ENCODE assay signal across 12 cellular contexts in genomic region chr11:318407-318774, GRCh38. TPM values are rescaled to one million over a fixed set of nuclear protein-coding genes. Genes with fewer than 3 reads are reported as not detected.
A peak's percentile ranks its signal among the peaks of the same experiment; 100 is the strongest.
DNase-seq lines count a peak whose midpoint lies in the region; ATAC-seq and TF ChIP-seq lines count a peak whose summit lies in the region.
"Not testable (repeated sequence)": the region's sequence is repeated elsewhere in the genome, so short reads cannot be mapped to it uniquely, and the experiment has no call there.
"Had no signal": no experiment of that assay in that cellular context is flagged by ENCODE, and none has a peak within 500 bp of the region (broad histone marks: within the 10 kb centered on the region; RNA-seq: fewer than 3 reads in every experiment).

No MANE protein-coding gene starts in this region.

- not testable (repeated sequence) for H3K36me3 ChIP-seq in GM23338 (ENCODE audit: insufficient read depth); Panc1 (ENCODE audit: control insufficient read depth, insufficient read depth, low read length); breast epithelium; sigmoid colon; aorta (ENCODE audit: control insufficient read depth in 1 of 2, insufficient read depth in 2 of 2, low read length in 1 of 2)

- H3K9me3 ChIP-seq in Panc1 (ENCODE audit: control insufficient read depth, insufficient read depth, low read depth, low read length); breast epithelium; sigmoid colon; aorta (ENCODE audit: control insufficient read depth, low read length): not testable (repeated sequence)

- TF ChIP-seq CTCF in GM23338 (conservative IDR thresholded peaks at IDR 0.05; ENCODE audit: low read depth in 2 of 2); Panc1 (IDR thresholded peaks at IDR 0.05); breast epithelium (IDR thresholded peaks at IDR 0.05); sigmoid colon (IDR thresholded peaks at IDR 0.05): not testable (repeated sequence)

- H4K20me1 ChIP-seq in GM23338 (replicated peaks; ENCODE audit: insufficient read depth), result peaks cover 10% of the 10 kb centered on the region

- H3K27me3 ChIP-seq in GM23338 (ENCODE audit: insufficient read depth); Panc1 (ENCODE audit: control insufficient read depth, insufficient read depth, low read length); breast epithelium; aorta (ENCODE audit: control insufficient read depth in 1 of 2, insufficient read depth in 2 of 2, low read length in 1 of 2): not testable (repeated sequence)
- H3K27me3 ChIP-seq in sigmoid colon, result peaks cover 5 to 19% (median 11%) of the 10 kb centered on the region in 3 donors

- not testable (repeated sequence) for H3K27ac Mint-ChIP-seq in GM23338

- H3K4me3 ChIP-seq in GM23338 (peak overlapping the region; percentile 70; the same call in 1 of the 2 replicates), Panc1 (ENCODE audit: low read depth in 2 of 2, low read length in 2 of 2) (peak overlapping the region; percentile 23 to 69; a peak in 3 of 4 replicates), breast epithelium (peak overlapping the region; percentile 25 to 88 (median 39)), sigmoid colon (peak overlapping the region in 3 of 4 donors; percentile 74 to 96 (median 91))
- H3K4me3 ChIP-seq in aorta (ENCODE audit: low read length in 2 of 2), result not testable (repeated sequence)

- in situ Hi-C loops in Panc1 (cut with HindIII; ENCODE audit: low pct_unique_long_range_greater_than_20kb, low sequenced_read_pairs), result not testable (repeated sequence)

- CTCF ChIA-PET in Panc1 (lab: Charles Lee), result not testable (repeated sequence)

- not testable (repeated sequence) for H3K9me3 Mint-ChIP-seq in GM23338

- H3K9me2 ChIP-seq in GM23338 (ENCODE audit: insufficient read depth), result not testable (repeated sequence)

- DNase-seq in GM23338 (ENCODE audit: low spot score); Panc1 (ENCODE audit: low read depth, low spot score); breast epithelium (ENCODE audit: low spot score in 2 of 2); left colon; sigmoid colon; aorta: not testable (repeated sequence)

- not testable (repeated sequence) for H3K27ac ChIP-seq in GM23338 (ENCODE audit: low read depth); Panc1 (ENCODE audit: low read length); aorta (ENCODE audit: low read depth in 1 of 2, low read length in 2 of 2)
- H3K27ac ChIP-seq in breast epithelium (peak overlapping the region in 1 of 2 donors; percentile 93), sigmoid colon (peak overlapping the region in 3 of 4 donors; percentile 65 to 99 (median 98))

- POLR2A ChIA-PET in Panc1 (lab: Charles Lee), result not testable (repeated sequence)

- TF ChIP-seq POLR2A in breast epithelium (IDR thresholded peaks at IDR 0.05); sigmoid colon (IDR thresholded peaks at IDR 0.05): not testable (repeated sequence)

- H3K4me1 Mint-ChIP-seq in GM23338, result peaks cover 46% of the 10 kb centered on the region

- H2AFZ ChIP-seq in GM23338, result not testable (repeated sequence)

- not testable (repeated sequence) for BruUV-seq in Panc1 (replicated peaks; lab: Mats Ljungman, UMichigan)

- no CpG with 5 or more reads among the region's 48 CpGs for WGBS in sigmoid colon, 2 donors
- no CpG with 5 or more reads among the region's 48 CpGs for WGBS in aorta, 2 donors

- H3K4me2 ChIP-seq in GM23338, result peak overlapping the region; percentile 84; the same call in 1 of the 2 replicates

- H3K4me3 Mint-ChIP-seq in GM23338, result not testable (repeated sequence)

- peaks cover 23% of the 10 kb centered on the region for H3K79me2 ChIP-seq in GM23338 (replicated peaks; ENCODE audit: insufficient read depth)

- not testable (repeated sequence) for H3K36me3 Mint-ChIP-seq in GM23338 (ENCODE audit: low read depth)

- H3F3A ChIP-seq in GM23338 (replicated peaks; ENCODE audit: low read depth), result peaks cover 20% of the 10 kb centered on the region; the same call in 1 of the 2 replicates

- H3K27me3 Mint-ChIP-seq in GM23338 (ENCODE audit: insufficient read depth, low read depth, poor library complexity), result peaks cover 14% of the 10 kb centered on the region

- peak; percentile 31 for ATAC-seq in GM18520 (IDR thresholded peaks at IDR 0.05; ENCODE audit: unreplicated experiment)
- peak; percentile 22 for ATAC-seq in GM23338
- ATAC-seq in HG03108 (IDR thresholded peaks at IDR 0.05; ENCODE audit: unreplicated experiment), result peak; percentile 36
- peak; percentile 39 for ATAC-seq in Panc1
- peak; percentile 32 for ATAC-seq in left colon
- ATAC-seq in aorta (ENCODE audit: low FRiP score), result peak; percentile 87

- intact Hi-C loops in Panc1 (cut with micrococcal nuclease; ENCODE audit: unreplicated experiment); breast epithelium (cut with DNase I; ENCODE audit: low total_unique reads); left colon (cut with DNase I, micrococcal nuclease); sigmoid colon (cut with DNase I); aorta (cut with DNase I): not testable (repeated sequence)

- TF ChIP-seq EP300 in sigmoid colon (IDR thresholded peaks at IDR 0.05), result not testable (repeated sequence)

- H3K4me1 ChIP-seq in GM23338 (ENCODE audit: insufficient read depth), result peaks cover 29% of the 10 kb centered on the region
- H3K4me1 ChIP-seq in Panc1 (ENCODE audit: control insufficient read depth, insufficient read depth, low read length), result peaks cover 33% of the 10 kb centered on the region
- peaks cover 0 to 16% of the 10 kb centered on the region in 2 donors for H3K4me1 ChIP-seq in breast epithelium
- H3K4me1 ChIP-seq in sigmoid colon, result peaks cover 0 to 29% (median 14%) of the 10 kb centered on the region in 4 donors
- not testable (repeated sequence) for H3K4me1 ChIP-seq in aorta (ENCODE audit: control insufficient read depth in 1 of 2, insufficient read depth in 2 of 2, low read length in 2 of 2)

RNA-seq across cellular contexts. Expression of gene IFITM3, which starts 2.3 kb away (rescaled TPM):
- total RNA-seq in GM23338 (2014; rRNA removed; shearing (Covaris generic)), result 72.4 and 82.3 TPM in 2 replicates
- 829 and 840 TPM in 2 replicates for polyA plus RNA-seq in GM23338 (2016; fragmentation: Nextera tagmentation; extraction: Ambion mirVana)
- total RNA-seq in Panc1 (2021; ENCODE audit: unreplicated experiment), result 614 TPM
- polyA plus RNA-seq in Panc1 (2012; ENCODE audit: insufficient read length), result 1,322 TPM
- total RNA-seq in breast epithelium, result 100 to 1,000 TPM; 158 to 361 (median 195) TPM
- total RNA-seq in left colon, result 100 to 1,000 TPM; 118 to 136 TPM
- total RNA-seq in sigmoid colon, result 100 to 1,000 TPM; 278 to 463 (median 291) TPM
- polyA plus RNA-seq in sigmoid colon, result 1,000 to 10,000 TPM in 1 of 3 donors, 100 to 1,000 TPM in 2; 116 to 1,104 (median 383) TPM
- 1,000 to 10,000 TPM; 1,112 to 1,381 TPM for total RNA-seq in aorta
- 1,000 to 10,000 TPM in 1 of 2 donors, 100 to 1,000 TPM in 1; 856 to 2,374 TPM for polyA plus RNA-seq in aorta

RNA-seq across cellular contexts. Expression of gene IFITM1, which starts 4.6 kb away (rescaled TPM):
- total RNA-seq in GM23338 (2014; rRNA removed; shearing (Covaris generic)), result 396 and 409 TPM in 2 replicates
- polyA plus RNA-seq in GM23338 (2016; fragmentation: Nextera tagmentation; extraction: Ambion mirVana), result 1,180 and 1,194 TPM in 2 replicates
- total RNA-seq in Panc1 (2021; ENCODE audit: unreplicated experiment), result 66.3 TPM
- 206 TPM for polyA plus RNA-seq in Panc1 (2012; ENCODE audit: insufficient read length)
- 100 to 1,000 TPM; 129 to 321 (median 142) TPM for total RNA-seq in breast epithelium
- total RNA-seq in left colon, result 100 to 1,000 TPM in 1 of 2 donors, 10 to 100 TPM in 1; 85.6 to 127 TPM
- 10 to 100 TPM; 82.4 to 94.2 (median 92.6) TPM for total RNA-seq in sigmoid colon
- polyA plus RNA-seq in sigmoid colon, result 100 to 1,000 TPM in 1 of 3 donors, 10 to 100 TPM in 2; 41.2 to 580 (median 58.9) TPM
- total RNA-seq in aorta, result 100 to 1,000 TPM; 278 to 311 TPM
- 10 to 100 TPM; 46.7 to 88.3 TPM for polyA plus RNA-seq in aorta

RNA-seq across cellular contexts. Expression of gene IFITM2, which starts 10.8 kb away (rescaled TPM):
- total RNA-seq in GM23338 (2014; rRNA removed; shearing (Covaris generic)), result 57.3 and 91.2 TPM in 2 replicates
- polyA plus RNA-seq in GM23338 (2016; fragmentation: Nextera tagmentation; extraction: Ambion mirVana), result 857 and 906 TPM in 2 replicates
- 183 TPM for total RNA-seq in Panc1 (2021; ENCODE audit: unreplicated experiment)
- 402 TPM for polyA plus RNA-seq in Panc1 (2012; ENCODE audit: insufficient read length)
- total RNA-seq in breast epithelium, result 100 to 1,000 TPM in 2 of 3 donors, 10 to 100 TPM in 1; 81.4 to 404 (median 129) TPM
- 100 to 1,000 TPM in 1 of 2 donors, 10 to 100 TPM in 1; 87.7 to 133 TPM for total RNA-seq in left colon
- total RNA-seq in sigmoid colon, result 100 to 1,000 TPM in 3 of 4 donors, 10 to 100 TPM in 1; 79.8 to 187 (median 141) TPM
- 100 to 1,000 TPM in 2 of 3 donors, 10 to 100 TPM in 1; 73.3 to 461 (median 164) TPM for polyA plus RNA-seq in sigmoid colon
- 100 to 1,000 TPM; 695 to 841 TPM for total RNA-seq in aorta
- 1,000 to 10,000 TPM in 1 of 2 donors, 100 to 1,000 TPM in 1; 424 to 1,109 TPM for polyA plus RNA-seq in aorta

RNA-seq across cellular contexts. Expression of gene IFITM5, which starts 19.1 kb away (rescaled TPM):
- total RNA-seq in GM23338 (2014; rRNA removed; shearing (Covaris generic)), result not detected in 2 replicates
- polyA plus RNA-seq in GM23338 (2016; fragmentation: Nextera tagmentation; extraction: Ambion mirVana), result 0.42 TPM in 1 of 2 replicates, not detected in the other
- total RNA-seq in Panc1 (2021; ENCODE audit: unreplicated experiment), result not detected
- 0.30 TPM for polyA plus RNA-seq in Panc1 (2012; ENCODE audit: insufficient read length)
- total RNA-seq in breast epithelium, result not detected
- not detected for total RNA-seq in left colon
- not detected for total RNA-seq in sigmoid colon
- polyA plus RNA-seq in sigmoid colon, result not detected
- not detected for total RNA-seq in aorta
- polyA plus RNA-seq in aorta, result not detected
- total RNA-seq: activated naive CD8-positive, alpha-beta T cell treated with anti-CD3 and anti-CD28 coated beads for 36 hours; cardiac septum; HT-29; lung microvascular endothelial cell had no signal

RNA-seq across cellular contexts. Expression of gene PGGHG, which starts 29.5 kb away (rescaled TPM):
- total RNA-seq in GM23338 (2014; rRNA removed; shearing (Covaris generic)), result 45.4 and 55.8 TPM in 2 replicates
- polyA plus RNA-seq in GM23338 (2016; fragmentation: Nextera tagmentation; extraction: Ambion mirVana) (18.1 and 24.9 TPM in 2 replicates), sigmoid colon (10 to 100 TPM in 1 of 3 donors, 1 to 10 TPM in 2; 1.6 to 68.0 (median 3.6) TPM), aorta (100 to 1,000 TPM in 1 of 2 donors, 10 to 100 TPM in 1; 23.9 to 197 TPM)
- total RNA-seq in Panc1 (2021; ENCODE audit: unreplicated experiment) (115 TPM), breast epithelium (10 to 100 TPM; 13.0 to 63.9 (median 37.3) TPM), left colon (10 to 100 TPM; 18.8 to 20.6 TPM), sigmoid colon (10 to 100 TPM; 11.4 to 15.3 (median 13.6) TPM), aorta (10 to 100 TPM; 42.1 to 61.6 TPM)
- polyA plus RNA-seq in Panc1 (2012; ENCODE audit: insufficient read length), result 129 TPM

Comparison
In these comparisons a context has a peak if more than half of its experiments do, and no peak if none do; other contexts are left out.
1. ATAC-seq: peak in every context shown above with its lines; median percentile 87 in aorta; 39 in Panc1; 36 in HG03108; 32 in left colon; 31 in GM18520; 22 in GM23338.